Comparison of ENCODE assay signal across 36 cellular contexts in genomic region chr16:1176280-1176897, GRCh38. TPM values are rescaled to one million over a fixed set of nuclear protein-coding genes. Genes with fewer than 3 reads are reported as not detected.
"Had no signal": no experiment of that assay in that cellular context is flagged by ENCODE, and none has a peak within 500 bp of the region (broad histone marks: within the 10 kb centered on the region; RNA-seq: fewer than 3 reads in every experiment).

No MANE protein-coding gene starts in this region.

- H3K9ac ChIP-seq: parathyroid adenoma had no signal

- DNase-seq: activated CD4-positive, alpha-beta memory T cell treated with anti-CD3 and anti-CD28 coated beads for 36 hours; activated CD4-positive, alpha-beta T cell treated with anti-CD3 and anti-CD28 coated beads, Interleukin-2, amount 10 ng/mL, durations not matched to agents 24 days and 14 days; activated CD8-positive, alpha-beta memory T cell treated with anti-CD3 and anti-CD28 coated beads, Interleukin-2, amount 50 U/mL, for 4 hours; activated gamma-delta T cell treated with Interleukin-2 at 50 U/mL for 16 hours; activated naive CD8-positive, alpha-beta T cell treated with anti-CD3 and anti-CD28 coated beads, Interleukin-2, amount 50 U/mL, for 24 hours; activated T-cell treated with anti-CD3 and anti-CD28 coated beads, Interleukin-2, amount 50 U/mL, for 1 hour; amygdala; central memory CD4-positive, alpha-beta T cell; gastrocnemius medialis; left cardiac atrium; left ventricle myocardium superior; mammary epithelial cell; naive thymus-derived CD8-positive, alpha-beta T cell; occipital lobe; psoas muscle; spleen; stimulated activated naive CD4-positive, alpha-beta T cell treated with Interleukin-2 at 50 U/mL for 16 hours; substantia nigra; SW 1271; T1000; upper lobe of left lung; WERI-Rb-1 had no signal

- H3K4me3 ChIP-seq: gastrocnemius medialis, hepatocyte, psoas muscle, right atrium auricular region, spleen, upper lobe of left lung, vagina had no signal

- H3K27me3 Mint-ChIP-seq: activated CD4-positive, alpha-beta memory T cell treated with anti-CD3 and anti-CD28 coated beads for 36 hours; activated CD4-positive, alpha-beta T cell treated with anti-CD3 and anti-CD28 coated beads, Interleukin-2, amount 10 ng/mL, durations not matched to agents 24 days and 14 days; activated naive CD4-positive, alpha-beta T cell treated with anti-CD3 and anti-CD28 coated beads, Interleukin-2, amount 50 U/mL, for 24 hours; dendritic cell treated with granulocyte-macrophage colony-stimulating factor and Interleukin-4, amounts not matched to agents 40 ng/mL and 50 ng/mL, for 4 days had no signal

- H3K4me1 Mint-ChIP-seq: activated CD4-positive, alpha-beta T cell treated with anti-CD3 and anti-CD28 coated beads, Interleukin-2, amount 10 ng/mL, durations not matched to agents 24 days and 14 days; activated naive CD4-positive, alpha-beta T cell treated with anti-CD3 and anti-CD28 coated beads, Interleukin-2, amount 50 U/mL, for 24 hours; activated naive CD8-positive, alpha-beta T cell treated with anti-CD3 and anti-CD28 coated beads, Interleukin-2, amount 50 U/mL, for 24 hours; mesothelial cell of epicardium; naive thymus-derived CD8-positive, alpha-beta T cell; neural crest cell had no signal

- H3K36me3 ChIP-seq: gastrocnemius medialis, right atrium auricular region, spleen, upper lobe of left lung, vagina had no signal

- H3K79me2 ChIP-seq: hepatocyte had no signal

- H3K9me3 ChIP-seq: gastrocnemius medialis, psoas muscle, right atrium auricular region, spleen, upper lobe of left lung, vagina had no signal

- FAIRE-seq: endometrium, keratinocyte had no signal

- H3K27ac ChIP-seq: epithelial cell of prostate, gastrocnemius medialis, hepatocyte, parathyroid adenoma, psoas muscle, right atrium auricular region, spleen, upper lobe of left lung, vagina, WERI-Rb-1 had no signal

- H3K9me3 Mint-ChIP-seq: activated CD4-positive, alpha-beta memory T cell treated with anti-CD3 and anti-CD28 coated beads for 36 hours; activated CD4-positive, alpha-beta T cell treated with anti-CD3 and anti-CD28 coated beads, Interleukin-2, amount 10 ng/mL, durations not matched to agents 24 days and 14 days; activated naive CD4-positive, alpha-beta T cell treated with anti-CD3 and anti-CD28 coated beads, Interleukin-2, amount 50 U/mL, for 24 hours; activated naive CD8-positive, alpha-beta T cell treated with anti-CD3 and anti-CD28 coated beads, Interleukin-2, amount 50 U/mL, for 24 hours; dendritic cell treated with granulocyte-macrophage colony-stimulating factor and Interleukin-4, amounts not matched to agents 40 ng/mL and 50 ng/mL, for 4 days; mesothelial cell of epicardium; naive thymus-derived CD8-positive, alpha-beta T cell; neural crest cell; T-helper 1 cell treated with Interleukin-12 subunit alpha and Interleukin-12 subunit beta and Interleukin-4 antibody, amounts not matched to agents 30 μg/mL and 1 μg/mL, for 36 hours had no signal

- H3K4me1 ChIP-seq: gastrocnemius medialis, psoas muscle, spleen had no signal

- H2AFZ ChIP-seq: hepatocyte, parathyroid adenoma had no signal

- ATAC-seq: activated CD4-positive, CD25-positive, alpha-beta regulatory T cell treated with anti-CD3 and anti-CD28 coated beads, Interleukin-2, amount 50 U/mL, for 24 hours; activated naive CD8-positive, alpha-beta T cell treated with anti-CD3 and anti-CD28 coated beads, Interleukin-2, amount 50 U/mL, for 24 hours; gastrocnemius medialis; left cardiac atrium; left ventricle myocardium superior; naive thymus-derived CD8-positive, alpha-beta T cell; psoas muscle had no signal

- H3K4me3 Mint-ChIP-seq: activated CD4-positive, alpha-beta memory T cell treated with anti-CD3 and anti-CD28 coated beads for 36 hours; activated CD4-positive, alpha-beta T cell treated with anti-CD3 and anti-CD28 coated beads, Interleukin-2, amount 10 ng/mL, durations not matched to agents 24 days and 14 days; activated naive CD4-positive, alpha-beta T cell treated with anti-CD3 and anti-CD28 coated beads, Interleukin-2, amount 50 U/mL, for 24 hours; activated naive CD8-positive, alpha-beta T cell treated with anti-CD3 and anti-CD28 coated beads, Interleukin-2, amount 50 U/mL, for 24 hours; dendritic cell treated with granulocyte-macrophage colony-stimulating factor and Interleukin-4, amounts not matched to agents 40 ng/mL and 50 ng/mL, for 4 days; mesothelial cell of epicardium; naive thymus-derived CD8-positive, alpha-beta T cell; neural crest cell; T-helper 1 cell treated with Interleukin-12 subunit alpha and Interleukin-12 subunit beta and Interleukin-4 antibody, amounts not matched to agents 30 μg/mL and 1 μg/mL, for 36 hours had no signal

- H3K36me3 Mint-ChIP-seq: activated CD4-positive, alpha-beta memory T cell treated with anti-CD3 and anti-CD28 coated beads for 36 hours; activated naive CD4-positive, alpha-beta T cell treated with anti-CD3 and anti-CD28 coated beads, Interleukin-2, amount 50 U/mL, for 24 hours; mesothelial cell of epicardium; naive thymus-derived CD8-positive, alpha-beta T cell had no signal

- H3K27me3 ChIP-seq: hepatocyte, right atrium auricular region, upper lobe of left lung, vagina had no signal

- H3K4me2 ChIP-seq: hepatocyte had no signal

RNA-seq across cellular contexts. Expression of gene CACNA1H, which starts 23.5 kb away (rescaled TPM):
- total RNA-seq: mammary epithelial cell had no signal
- polyA plus RNA-seq: keratinocyte had no signal

RNA-seq across cellular contexts. Expression of gene TPSG1, which starts 48.7 kb away (rescaled TPM):
- total RNA-seq: activated CD4-positive, alpha-beta memory T cell treated with anti-CD3 and anti-CD28 coated beads for 36 hours; activated CD4-positive, alpha-beta T cell treated with anti-CD3 and anti-CD28 coated beads, Interleukin-2, amount 10 ng/mL, durations not matched to agents 24 days and 14 days; activated CD8-positive, alpha-beta memory T cell treated with anti-CD3 and anti-CD28 coated beads for 36 hours; left ventricle myocardium superior; mammary epithelial cell; mesothelial cell of epicardium; naive thymus-derived CD8-positive, alpha-beta T cell; neural crest cell; occipital lobe; psoas muscle; right atrium auricular region; vagina had no signal
- polyA plus RNA-seq: keratinocyte; mammary epithelial cell; naive thymus-derived CD8-positive, alpha-beta T cell; spleen had no signal

RNA-seq across cellular contexts. Expression of gene TPSB2, which starts 53.6 kb away (rescaled TPM):
- total RNA-seq: activated CD4-positive, alpha-beta memory T cell treated with anti-CD3 and anti-CD28 coated beads for 36 hours; activated CD4-positive, alpha-beta T cell treated with anti-CD3 and anti-CD28 coated beads, Interleukin-2, amount 10 ng/mL, durations not matched to agents 24 days and 14 days; activated CD8-positive, alpha-beta memory T cell treated with anti-CD3 and anti-CD28 coated beads for 36 hours; hepatocyte; mammary epithelial cell; mesothelial cell of epicardium; naive thymus-derived CD8-positive, alpha-beta T cell; neural crest cell; occipital lobe had no signal
- polyA plus RNA-seq: hepatocyte; keratinocyte; mammary epithelial cell; naive thymus-derived CD8-positive, alpha-beta T cell had no signal
